ENCODE assay signal across 8 cellular contexts in genomic region chr1:161200992-161201827, GRCh38. TPM values are rescaled to one million over a fixed set of nuclear protein-coding genes. Genes with fewer than 3 reads are reported as not detected.
DNase-seq lines count a peak whose midpoint lies in the region; ATAC-seq and TF ChIP-seq lines count a peak whose summit lies in the region.

No MANE protein-coding gene starts in this region.

- H3K9ac ChIP-seq in OCI-LY1 (ENCODE audit: low read length) (peak overlapping the region; percentile 91), endodermal cell (ENCODE audit: extremely low read depth, low read length, poor library complexity, severe bottlenecking) (no peak overlapping the region), muscle layer of colon (ENCODE audit: low read length) (peak overlapping the region; percentile 98)

- no peak for TF ChIP-seq POLR2A in GM18505 (IDR thresholded peaks at IDR 0.05; ENCODE audit: borderline replicate concordance, extremely low read depth, insufficient read depth, insufficient read length)

- WGBS in endodermal cell (ENCODE audit: insufficient coverage in 1 of 2, insufficient read length in 1 of 2), 2 experiments = 85 to 93% methylated on average over 12 to 13 of the region's 13 CpGs

- H3K4me2 ChIP-seq in OCI-LY1 (ENCODE audit: low read length) = peak overlapping the region; percentile 77

- H3K4me3 ChIP-seq in GM12864 (ENCODE audit: low read depth, low read length) (peak overlapping the region; percentile 78), OCI-LY1 (ENCODE audit: low read depth, low read length, poor library complexity, severe bottlenecking) (peak overlapping the region; percentile 84), endodermal cell (ENCODE audit: low read length) (no peak overlapping the region), muscle layer of colon (ENCODE audit: low read depth in 1 of 2, low read length in 2 of 2) (peak overlapping the region; percentile 35 to 100)

- peak overlapping the region; percentile 63 for H3K27ac ChIP-seq in OCI-LY1 (ENCODE audit: low read depth, low read length, poor library complexity, severe bottlenecking)
- peak overlapping the region; percentile 88 for H3K27ac ChIP-seq in endodermal cell (ENCODE audit: low read depth, low read length)
- peak overlapping the region; percentile 81 for H3K27ac ChIP-seq in muscle layer of colon (ENCODE audit: low read depth, low read length)

- peaks cover 22% of the 10 kb centered on the region for H3K36me3 ChIP-seq in OCI-LY1 (ENCODE audit: insufficient read depth, low read length)
- peaks cover 29% of the 10 kb centered on the region for H3K36me3 ChIP-seq in endodermal cell (ENCODE audit: control insufficient read depth, insufficient read depth, low read length)
- peaks cover 20% of the 10 kb centered on the region for H3K36me3 ChIP-seq in muscle layer of colon (ENCODE audit: insufficient read depth, low read length)

- no peak for TF ChIP-seq CTCF in GM12864 (IDR thresholded peaks at IDR 0.05; ENCODE audit: low read depth, low read length, missing control alignments)
- no peak for TF ChIP-seq CTCF in OCI-LY1 (IDR thresholded peaks at IDR 0.05; ENCODE audit: low read length)
- no peak for TF ChIP-seq CTCF in endodermal cell (conservative IDR thresholded peaks at IDR 0.05)

- H2AFZ ChIP-seq in OCI-LY1 (ENCODE audit: low read length) = peak overlapping the region; percentile 27

- DNase-seq in GM12864 (ENCODE audit: low read depth) = no peak
- peak; percentile 63 for DNase-seq in endodermal cell
- no peak for DNase-seq in cerebellar nuclear complex (lab: John Stamatoyannopoulos, UW)
- DNase-seq in NCI-H2081 treated with DMSO at 0.1 percent for 48 hours (lab: John Stamatoyannopoulos, UW) = no peak

- no peaks in the 10 kb centered on the region for H3K27me3 Mint-ChIP-seq in endodermal cell (ENCODE audit: insufficient read depth)

- H3K9me3 Mint-ChIP-seq in endodermal cell = no peaks in the 10 kb centered on the region

- H4K20me1 ChIP-seq in OCI-LY1 (ENCODE audit: insufficient read depth, low read length) = no peaks in the 10 kb centered on the region

- H3K9me3 ChIP-seq in OCI-LY1 (ENCODE audit: low read length) (no peaks in the 10 kb centered on the region), endodermal cell (ENCODE audit: control insufficient read depth, low read length) (no peaks in the 10 kb centered on the region), muscle layer of colon (ENCODE audit: low read length) (no peaks in the 10 kb centered on the region)

- no peaks in the 10 kb centered on the region for H3K9me2 ChIP-seq in OCI-LY1 (ENCODE audit: low read depth, low read length)

- H3K36me3 Mint-ChIP-seq in endodermal cell (ENCODE audit: low read depth) = peaks cover 21% of the 10 kb centered on the region

- no peaks in the 10 kb centered on the region for H3F3A ChIP-seq in OCI-LY1 (ENCODE audit: insufficient read depth, low read length)

- H3K79me2 ChIP-seq in OCI-LY1 (ENCODE audit: insufficient read depth, low read length) = no peaks in the 10 kb centered on the region

- H3K27me3 ChIP-seq in OCI-LY1 (ENCODE audit: insufficient read depth, low read length) = no peaks in the 10 kb centered on the region
- H3K27me3 ChIP-seq in endodermal cell (ENCODE audit: control insufficient read depth, insufficient read depth, low read length, poor library complexity, severe bottlenecking) = no peaks in the 10 kb centered on the region
- H3K27me3 ChIP-seq in muscle layer of colon (ENCODE audit: control insufficient read depth in 1 of 2, insufficient read depth in 2 of 2, low read length in 2 of 2) = no peaks in the 10 kb centered on the region

- ATAC-seq in HG02763 (IDR thresholded peaks at IDR 0.05; ENCODE audit: unreplicated experiment) = no peak
- ATAC-seq in GM18505 (IDR thresholded peaks at IDR 0.05; ENCODE audit: unreplicated experiment) = no peak

- H3K4me1 ChIP-seq in OCI-LY1 (ENCODE audit: insufficient read depth, low read length, severe bottlenecking) (peaks cover 21% of the 10 kb centered on the region), endodermal cell (ENCODE audit: control insufficient read depth, insufficient read depth, low read length) (peaks cover 18% of the 10 kb centered on the region), muscle layer of colon (ENCODE audit: insufficient read depth, low read length) (peaks cover 73% of the 10 kb centered on the region)

- H3K27ac Mint-ChIP-seq in endodermal cell = peak overlapping the region; percentile 93

- no peak overlapping the region for H3K4me3 Mint-ChIP-seq in endodermal cell

- peaks cover 50% of the 10 kb centered on the region for H3K4me1 Mint-ChIP-seq in endodermal cell

RNA-seq across cellular contexts. Expression of gene NDUFS2, which starts 1.0 kb away (rescaled TPM):
- total RNA-seq in endodermal cell = 10 to 100 TPM; 83.5 to 100.0 TPM
- polyA plus RNA-seq in endodermal cell (2013, experiment 1 of 2) = 130 TPM
- polyA plus RNA-seq in endodermal cell (2013, experiment 2 of 2) = 112 TPM

RNA-seq across cellular contexts. Expression of gene ADAMTS4, which starts 2.4 kb away (rescaled TPM):
- 1 to 10 TPM; 4.4 to 9.6 TPM for total RNA-seq in endodermal cell
- 5.7 TPM for polyA plus RNA-seq in endodermal cell (2013, experiment 1 of 2)
- polyA plus RNA-seq in endodermal cell (2013, experiment 2 of 2) = 4.6 TPM

RNA-seq across cellular contexts. Expression of gene FCER1G, which starts 13.9 kb away (rescaled TPM):
- under 1 TPM; 0.68 to 0.69 TPM for total RNA-seq in endodermal cell
- not detected for polyA plus RNA-seq in endodermal cell (2013, experiment 1 of 2)
- not detected for polyA plus RNA-seq in endodermal cell (2013, experiment 2 of 2)

RNA-seq across cellular contexts. Expression of gene APOA2, which starts 22.2 kb away (rescaled TPM):
- total RNA-seq in endodermal cell = 100 to 1,000 TPM; 268 to 396 TPM
- polyA plus RNA-seq in endodermal cell (2013, experiment 1 of 2) = 149 TPM
- polyA plus RNA-seq in endodermal cell (2013, experiment 2 of 2) = 136 TPM

RNA-seq across cellular contexts. Expression of gene B4GALT3, which starts 23.9 kb away (rescaled TPM):
- 10 to 100 TPM; 30.4 to 37.9 TPM for total RNA-seq in endodermal cell
- polyA plus RNA-seq in endodermal cell (2013, experiment 1 of 2) = 46.8 TPM
- 41.5 TPM for polyA plus RNA-seq in endodermal cell (2013, experiment 2 of 2)
